ENCODE assay signal across 9 cellular contexts in genomic region chr17:73228748-73229236, GRCh38. TPM values are rescaled to one million over a fixed set of nuclear protein-coding genes. Genes with fewer than 3 reads are reported as not detected.
DNase-seq lines count a peak whose midpoint lies in the region; ATAC-seq, FAIRE-seq and TF ChIP-seq lines count a peak whose summit lies in the region.
"Had no signal": no experiment of that assay in that cellular context is flagged by ENCODE, and none has a peak within 500 bp of the region (broad histone marks: within the 10 kb centered on the region; RNA-seq: fewer than 3 reads in every experiment).

No MANE protein-coding gene starts in this region.

- no peak for TF ChIP-seq CTCF in AG09309 (IDR thresholded peaks at IDR 0.05; ENCODE audit: control insufficient read depth, insufficient read depth, low read depth, low read length, missing control alignments)
- TF ChIP-seq CTCF in endodermal cell (conservative IDR thresholded peaks at IDR 0.05) = no peak
- no peak for TF ChIP-seq CTCF in mucosa of descending colon (IDR thresholded peaks at IDR 0.05)

- peak; percentile 55 for DNase-seq in AG09309 (ENCODE audit: low read depth)
- peak; percentile 27 for DNase-seq in GM12892 (ENCODE audit: insufficient read length)
- DNase-seq in HT1080 (ENCODE audit: low read depth) = peak; percentile 76
- DNase-seq in endodermal cell = peak; percentile 70
- DNase-seq in mucosa of descending colon = peak; percentile 52 to 68 (median 65)
- no peak for DNase-seq in germinal center (ENCODE audit: low spot score)
- DNase-seq in COR-L47 (lab: John Stamatoyannopoulos, UW) = no peak

- peak overlapping the region; percentile 8 for H3K4me3 Mint-ChIP-seq in T-helper 1 cell treated with Interleukin-12 subunit alpha and Interleukin-12 subunit beta and Interleukin-4 antibody, amounts not matched to agents 30 μg/mL and 1 μg/mL, for 36 hours
- H3K4me3 Mint-ChIP-seq in endodermal cell = no peak overlapping the region

- TF ChIP-seq POLR2A in GM12892 (IDR thresholded peaks at IDR 0.05; ENCODE audit: low read depth, low read length) = no peak

- 43% methylated on average over 2 of the region's 2 CpGs; no CpG with 5 or more reads in 1 of the 2 experiments for WGBS in endodermal cell (ENCODE audit: insufficient coverage in 1 of 2, insufficient read length in 1 of 2), 2 experiments

- peaks cover 11% of the 10 kb centered on the region for H3K4me1 ChIP-seq in endodermal cell (ENCODE audit: control insufficient read depth, insufficient read depth, low read length)
- H3K4me1 ChIP-seq in mucosa of descending colon (ENCODE audit: low read depth) = peaks cover 43% of the 10 kb centered on the region

- FAIRE-seq in GM12892 (lab: Jason Lieb, UNC) = no peak

- peaks cover 67% of the 10 kb centered on the region for H3K4me1 Mint-ChIP-seq in T-helper 1 cell treated with Interleukin-12 subunit alpha and Interleukin-12 subunit beta and Interleukin-4 antibody, amounts not matched to agents 30 μg/mL and 1 μg/mL, for 36 hours (ENCODE audit: low read depth)
- peaks cover 41% of the 10 kb centered on the region for H3K4me1 Mint-ChIP-seq in endodermal cell

- peak; percentile 50 for ATAC-seq in mucosa of descending colon

- no peaks in the 10 kb centered on the region for H3K27me3 Mint-ChIP-seq in T-helper 1 cell treated with Interleukin-12 subunit alpha and Interleukin-12 subunit beta and Interleukin-4 antibody, amounts not matched to agents 30 μg/mL and 1 μg/mL, for 36 hours (ENCODE audit: low read depth)
- H3K27me3 Mint-ChIP-seq in endodermal cell (ENCODE audit: insufficient read depth) = no peaks in the 10 kb centered on the region

- no peak overlapping the region for H3K4me3 ChIP-seq in AG09309 (ENCODE audit: control insufficient read depth, low read depth, low read length)
- peak overlapping the region; percentile 16 for H3K4me3 ChIP-seq in endodermal cell (ENCODE audit: low read length)
- no peak overlapping the region for H3K4me3 ChIP-seq in mucosa of descending colon

- H3K27me3 ChIP-seq in endodermal cell (ENCODE audit: control insufficient read depth, insufficient read depth, low read length, poor library complexity, severe bottlenecking) = no peaks in the 10 kb centered on the region

- H3K9me3 ChIP-seq in endodermal cell (ENCODE audit: control insufficient read depth, low read length) (no peaks in the 10 kb centered on the region), mucosa of descending colon (no peaks in the 10 kb centered on the region)

- H3K36me3 ChIP-seq in endodermal cell (ENCODE audit: control insufficient read depth, insufficient read depth, low read length) (peaks cover 10% of the 10 kb centered on the region), mucosa of descending colon (ENCODE audit: low read depth) (no peaks in the 10 kb centered on the region)

- H3K27ac Mint-ChIP-seq in T-helper 1 cell treated with Interleukin-12 subunit alpha and Interleukin-12 subunit beta and Interleukin-4 antibody, amounts not matched to agents 30 μg/mL and 1 μg/mL, for 36 hours = peak overlapping the region; percentile 21
- H3K27ac Mint-ChIP-seq in endodermal cell = peak overlapping the region; percentile 45

- intact Hi-C loops in mucosa of descending colon (cut with DNase I, micrococcal nuclease) = no loop called here

- H3K36me3 Mint-ChIP-seq in T-helper 1 cell treated with Interleukin-12 subunit alpha and Interleukin-12 subunit beta and Interleukin-4 antibody, amounts not matched to agents 30 μg/mL and 1 μg/mL, for 36 hours (ENCODE audit: low read depth) = peaks cover 19% of the 10 kb centered on the region
- H3K36me3 Mint-ChIP-seq in endodermal cell (ENCODE audit: low read depth) = peaks cover 15% of the 10 kb centered on the region

- no peaks in the 10 kb centered on the region for H3K9me3 Mint-ChIP-seq in T-helper 1 cell treated with Interleukin-12 subunit alpha and Interleukin-12 subunit beta and Interleukin-4 antibody, amounts not matched to agents 30 μg/mL and 1 μg/mL, for 36 hours
- no peaks in the 10 kb centered on the region for H3K9me3 Mint-ChIP-seq in endodermal cell

- no peak overlapping the region for H3K27ac ChIP-seq in endodermal cell (ENCODE audit: low read depth, low read length)
- H3K27ac ChIP-seq: HL-60 had no signal

- no peak overlapping the region for H3K9ac ChIP-seq in endodermal cell (ENCODE audit: extremely low read depth, low read length, poor library complexity, severe bottlenecking)

RNA-seq across cellular contexts. Expression of gene CPSF4L, which starts 32.9 kb away (rescaled TPM):
- not detected for polyA plus RNA-seq in GM12892 (2012; ENCODE audit: missing spikeins)
- not detected in 2 replicates for total RNA-seq in HT1080 (2014; rRNA removed; shearing (Covaris generic))
- polyA plus RNA-seq in HT1080 (2015; cell fraction: cytosol; rRNA removed) = not detected in 2 replicates
- polyA plus RNA-seq in HT1080 (2015; cell fraction: nucleus; rRNA removed) = not detected in 2 replicates
- total RNA-seq in endodermal cell (under 1 TPM; 0.29 to 0.58 TPM), mucosa of descending colon (not detected)
- not detected for polyA plus RNA-seq in endodermal cell (2013, experiment 1 of 2)
- not detected for polyA plus RNA-seq in endodermal cell (2013, experiment 2 of 2)

RNA-seq across cellular contexts. Expression of gene COG1, which starts 35.9 kb away (rescaled TPM):
- polyA plus RNA-seq in GM12892 (2012; ENCODE audit: missing spikeins) = 10.9 TPM
- total RNA-seq in HT1080 (2014; rRNA removed; shearing (Covaris generic)) = 20.1 and 34.9 TPM in 2 replicates
- polyA plus RNA-seq in HT1080 (2015; cell fraction: cytosol; rRNA removed) = 21.5 and 21.8 TPM in 2 replicates
- 67.6 and 68.1 TPM in 2 replicates for polyA plus RNA-seq in HT1080 (2015; cell fraction: nucleus; rRNA removed)
- total RNA-seq in endodermal cell (10 to 100 TPM; 27.1 to 27.8 TPM), mucosa of descending colon (10 to 100 TPM; 55.7 to 66.0 (median 57.9) TPM)
- 34.3 TPM for polyA plus RNA-seq in endodermal cell (2013, experiment 1 of 2)
- polyA plus RNA-seq in endodermal cell (2013, experiment 2 of 2) = 31.3 TPM

Comparison
In these comparisons a context has a peak if more than half of its experiments do, and no peak if none do; other contexts are left out.
1. DNase-seq: peak in AG09309 (single experiment), GM12892 (single experiment), HT1080 (single experiment), endodermal cell (single experiment) and mucosa of descending colon (3 of 3); none in germinal center (single experiment) and COR-L47 (single experiment).